In genomic region chr11:32437406-32438345, GRCh38 we compare ENCODE assay signal across 12 cellular contexts. TPM values are rescaled to one million over a fixed set of nuclear protein-coding genes. Genes with fewer than 3 reads are reported as not detected.
DNase-seq lines count a peak whose midpoint lies in the region; ATAC-seq and TF ChIP-seq lines count a peak whose summit lies in the region.
"Had no signal": no experiment of that assay in that cellular context is flagged by ENCODE, and none has a peak within 500 bp of the region (broad histone marks: within the 10 kb centered on the region; RNA-seq: fewer than 3 reads in every experiment).

No MANE protein-coding gene starts in this region.

- H3K79me2 ChIP-seq in GM23338 (replicated peaks; ENCODE audit: insufficient read depth) (no peaks in the 10 kb centered on the region), neural cell (replicated peaks; ENCODE audit: insufficient read depth, low read length) (no peaks in the 10 kb centered on the region)

- no peak overlapping the region for H3K27ac ChIP-seq in CD4-positive, alpha-beta memory T cell (ENCODE audit: low read depth, low read length)
- H3K27ac ChIP-seq in GM23338 (ENCODE audit: low read depth) (no peak overlapping the region), neural cell (ENCODE audit: low read length) (no peak overlapping the region), upper lobe of right lung (no peak overlapping the region)

- TF ChIP-seq CTCF in GM23338 (conservative IDR thresholded peaks at IDR 0.05; ENCODE audit: low read depth in 2 of 2) (no peak), neural cell (IDR thresholded peaks at IDR 0.05; ENCODE audit: poor library complexity, severe bottlenecking) (no peak), upper lobe of right lung (IDR thresholded peaks at IDR 0.05) (no peak)

- no peaks in the 10 kb centered on the region for H3K36me3 ChIP-seq in CD4-positive, alpha-beta memory T cell (ENCODE audit: insufficient read depth, low read length)
- H3K36me3 ChIP-seq in GM23338 (ENCODE audit: insufficient read depth) (no peaks in the 10 kb centered on the region), neural cell (ENCODE audit: insufficient read depth, low read length) (no peaks in the 10 kb centered on the region), upper lobe of right lung (no peaks in the 10 kb centered on the region)
- H3K36me3 ChIP-seq: MG63 had no signal

- H3K4me3 ChIP-seq in CD4-positive, alpha-beta memory T cell (ENCODE audit: low read length in 2 of 2): no peak overlapping the region
- H3K4me3 ChIP-seq in GM23338 (peak overlapping the region; percentile 57), neural cell (ENCODE audit: low read length) (peak overlapping the region; percentile 39), upper lobe of right lung (no peak overlapping the region)
- H3K4me3 ChIP-seq: MG63 had no signal

- peaks cover 63 to 74% of the 10 kb centered on the region in 2 donors for H3K27me3 Mint-ChIP-seq in CD4-positive, alpha-beta memory T cell
- H3K27me3 Mint-ChIP-seq in GM23338 (ENCODE audit: insufficient read depth, low read depth, poor library complexity): peaks cover 95% of the 10 kb centered on the region
- H3K27me3 Mint-ChIP-seq in effector memory CD8-positive, alpha-beta T cell: peaks cover 85 to 94% of the 10 kb centered on the region in 2 donors

- TF ChIP-seq EP300 in neural cell (conservative IDR thresholded peaks at IDR 0.05; ENCODE audit: poor library complexity, severe bottlenecking): no peak

- H3K4me1 Mint-ChIP-seq in CD4-positive, alpha-beta memory T cell: peaks cover 21 to 66% (median 43%) of the 10 kb centered on the region in 4 donors
- H3K4me1 Mint-ChIP-seq in GM23338: peaks cover 44% of the 10 kb centered on the region
- peaks cover 13 to 19% of the 10 kb centered on the region in 2 donors for H3K4me1 Mint-ChIP-seq in effector memory CD8-positive, alpha-beta T cell (ENCODE audit: low read depth in 2 of 2)

- peaks cover 60% of the 10 kb centered on the region for H3K4me1 ChIP-seq in CD4-positive, alpha-beta memory T cell (ENCODE audit: insufficient read depth, low read length)
- H3K4me1 ChIP-seq in GM23338 (ENCODE audit: insufficient read depth) (peaks cover 61% of the 10 kb centered on the region), upper lobe of right lung (peaks cover 8% of the 10 kb centered on the region)

- peak overlapping the region; percentile 88 for H3K4me2 ChIP-seq in GM23338
- no peak overlapping the region for H3K4me2 ChIP-seq in neural cell (ENCODE audit: low read length)

- POLR2A ChIA-PET in CD4-positive, alpha-beta memory T cell (lab: Charles Lee; ENCODE audit: partially characterized antibody): no interaction called here

- H3F3A ChIP-seq in GM23338 (replicated peaks; ENCODE audit: low read depth) (peaks cover 18% of the 10 kb centered on the region), neural cell (ENCODE audit: insufficient read depth, low read length, poor library complexity, severe bottlenecking) (no peaks in the 10 kb centered on the region)

- CTCF ChIA-PET in CD4-positive, alpha-beta memory T cell (lab: Charles Lee; ENCODE audit: partially characterized antibody): no interaction called here

- peak; percentile 5 for ATAC-seq in GM23338
- no peak for ATAC-seq in effector memory CD8-positive, alpha-beta T cell (replicated peaks)
- ATAC-seq in upper lobe of right lung: no peak
- ATAC-seq: Panc1, sciatic nerve had no signal

- H3K9ac ChIP-seq in neural cell (ENCODE audit: low read length): no peak overlapping the region

- no peaks in the 10 kb centered on the region for H3K36me3 Mint-ChIP-seq in CD4-positive, alpha-beta memory T cell
- no peaks in the 10 kb centered on the region for H3K36me3 Mint-ChIP-seq in GM23338 (ENCODE audit: low read depth)
- H3K36me3 Mint-ChIP-seq in effector memory CD8-positive, alpha-beta T cell (ENCODE audit: insufficient read depth): no peaks in the 10 kb centered on the region

- H4K20me1 ChIP-seq in GM23338 (replicated peaks; ENCODE audit: insufficient read depth) (peaks cover 22% of the 10 kb centered on the region; the same call in 1 of the 2 replicates), neural cell (ENCODE audit: insufficient read depth) (no peaks in the 10 kb centered on the region)

- peaks cover 72% of the 10 kb centered on the region for H3K27me3 ChIP-seq in CD4-positive, alpha-beta memory T cell (ENCODE audit: insufficient read depth, low read length)
- H3K27me3 ChIP-seq in GM23338 (ENCODE audit: insufficient read depth) (peaks cover 99% of the 10 kb centered on the region), neural cell (ENCODE audit: insufficient read depth, low read depth, low read length) (peaks cover 99% of the 10 kb centered on the region), upper lobe of right lung (peaks cover 100% of the 10 kb centered on the region)

- no peaks in the 10 kb centered on the region for H3K9me3 ChIP-seq in CD4-positive, alpha-beta memory T cell (ENCODE audit: control insufficient read depth in 1 of 2, low read length in 2 of 2)
- H3K9me3 ChIP-seq in neural cell (ENCODE audit: low read length): peaks cover 4% of the 10 kb centered on the region
- H3K9me3 ChIP-seq in upper lobe of right lung: no peaks in the 10 kb centered on the region
- H3K9me3 ChIP-seq: MG63 had no signal

- H3K27ac Mint-ChIP-seq in CD4-positive, alpha-beta memory T cell: no peak overlapping the region
- no peak overlapping the region for H3K27ac Mint-ChIP-seq in GM23338
- no peak overlapping the region for H3K27ac Mint-ChIP-seq in effector memory CD8-positive, alpha-beta T cell

- no peak for DNase-seq in CD4-positive, alpha-beta memory T cell
- DNase-seq in GM23338 (ENCODE audit: low spot score): peak; percentile 80
- no peak for DNase-seq in effector memory CD8-positive, alpha-beta T cell
- DNase-seq in cerebellar cortex (ENCODE audit: low spot score): no peak
- no peak for DNase-seq in stimulated activated CD4-positive, alpha-beta T cell treated with anti-CD3 and anti-CD28 coated beads, Interleukin-12 subunit alpha, Interleukin-12 subunit beta, amount 100 ng/mL, for 4 hours
- no peak for DNase-seq in upper lobe of right lung
- DNase-seq: MG63, NCI-H2171 had no signal

- H3K4me3 Mint-ChIP-seq in CD4-positive, alpha-beta memory T cell: peak overlapping the region in 6 of 8 donors; percentile 9 to 66 (median 60)
- H3K4me3 Mint-ChIP-seq in GM23338: peak overlapping the region; percentile 71
- peak overlapping the region; percentile 29 to 36 for H3K4me3 Mint-ChIP-seq in effector memory CD8-positive, alpha-beta T cell

- intact Hi-C loops in CD4-positive, alpha-beta memory T cell (cut with micrococcal nuclease): no loop called here
- intact Hi-C loops in upper lobe of right lung (cut with DNase I): no loop called here

- TF ChIP-seq RAD21 in neural cell (conservative IDR thresholded peaks at IDR 0.05): no peak

- H2AFZ ChIP-seq in GM23338: peak overlapping the region; percentile 39; the same call in 1 of the 2 replicates
- no peak overlapping the region for H2AFZ ChIP-seq in neural cell (ENCODE audit: low read depth, low read length)

- H3K9me2 ChIP-seq in GM23338 (ENCODE audit: insufficient read depth) (no peaks in the 10 kb centered on the region), neural cell (ENCODE audit: insufficient read depth, low read length) (no peaks in the 10 kb centered on the region)

- peaks cover 0 to 5% (median 0%) of the 10 kb centered on the region in 8 donors for H3K9me3 Mint-ChIP-seq in CD4-positive, alpha-beta memory T cell
- H3K9me3 Mint-ChIP-seq in GM23338: peaks cover 5% of the 10 kb centered on the region; the same call in 1 of the 3 replicates
- H3K9me3 Mint-ChIP-seq in effector memory CD8-positive, alpha-beta T cell: no peaks in the 10 kb centered on the region

TF ChIP-seq in GM23338, 12 proteins besides CTCF, POLR2A, EP300 and RAD21:
- TF ChIP-seq EZH2 (IDR thresholded peaks at IDR 0.05; ENCODE audit: low read depth, unreplicated experiment): peak; percentile 95
- no peak for TF ChIP-seq STAT1 (IDR thresholded peaks at IDR 0.05; ENCODE audit: unreplicated experiment)
- TF ChIP-seq ETS1 (IDR thresholded peaks at IDR 0.05): peak; percentile 49; the same call in 1 of the 2 replicates

TF ChIP-seq in neural cell, 6 proteins besides CTCF, POLR2A, EP300 and RAD21:
- TF ChIP-seq POLR2AphosphoS5 (IDR thresholded peaks at IDR 0.05) (peak; percentile 64), EZH2 (IDR thresholded peaks at IDR 0.05; ENCODE audit: borderline replicate concordance, insufficient read depth, low read length, poor library complexity, severe bottlenecking) (peak; percentile 85)
- TF ChIP-seq, protein P1, sequence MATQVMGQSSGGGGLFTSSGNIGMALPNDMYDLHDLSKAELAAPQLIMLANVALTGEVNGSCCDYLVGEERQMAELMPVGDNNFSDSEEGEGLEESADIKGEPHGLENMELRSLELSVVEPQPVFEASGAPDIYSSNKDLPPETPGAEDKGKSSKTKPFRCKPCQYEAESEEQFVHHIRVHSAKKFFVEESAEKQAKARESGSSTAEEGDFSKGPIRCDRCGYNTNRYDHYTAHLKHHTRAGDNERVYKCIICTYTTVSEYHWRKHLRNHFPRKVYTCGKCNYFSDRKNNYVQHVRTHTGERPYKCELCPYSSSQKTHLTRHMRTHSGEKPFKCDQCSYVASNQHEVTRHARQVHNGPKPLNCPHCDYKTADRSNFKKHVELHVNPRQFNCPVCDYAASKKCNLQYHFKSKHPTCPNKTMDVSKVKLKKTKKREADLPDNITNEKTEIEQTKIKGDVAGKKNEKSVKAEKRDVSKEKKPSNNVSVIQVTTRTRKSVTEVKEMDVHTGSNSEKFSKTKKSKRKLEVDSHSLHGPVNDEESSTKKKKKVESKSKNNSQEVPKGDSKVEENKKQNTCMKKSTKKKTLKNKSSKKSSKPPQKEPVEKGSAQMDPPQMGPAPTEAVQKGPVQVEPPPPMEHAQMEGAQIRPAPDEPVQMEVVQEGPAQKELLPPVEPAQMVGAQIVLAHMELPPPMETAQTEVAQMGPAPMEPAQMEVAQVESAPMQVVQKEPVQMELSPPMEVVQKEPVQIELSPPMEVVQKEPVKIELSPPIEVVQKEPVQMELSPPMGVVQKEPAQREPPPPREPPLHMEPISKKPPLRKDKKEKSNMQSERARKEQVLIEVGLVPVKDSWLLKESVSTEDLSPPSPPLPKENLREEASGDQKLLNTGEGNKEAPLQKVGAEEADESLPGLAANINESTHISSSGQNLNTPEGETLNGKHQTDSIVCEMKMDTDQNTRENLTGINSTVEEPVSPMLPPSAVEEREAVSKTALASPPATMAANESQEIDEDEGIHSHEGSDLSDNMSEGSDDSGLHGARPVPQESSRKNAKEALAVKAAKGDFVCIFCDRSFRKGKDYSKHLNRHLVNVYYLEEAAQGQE (IDR thresholded peaks at IDR 0.05; ENCODE audit: borderline replicate concordance): no peak

RNA-seq across cellular contexts. Expression of gene WT1, which starts 2.3 kb away (rescaled TPM):
- total RNA-seq in CD4-positive, alpha-beta memory T cell: not detected
- polyA plus RNA-seq in CD4-positive, alpha-beta memory T cell: not detected
- total RNA-seq in GM23338 (2014; rRNA removed; shearing (Covaris generic)): 0.16 and 0.21 TPM in 2 replicates
- polyA plus RNA-seq in GM23338 (2016; fragmentation: Nextera tagmentation; extraction: Ambion mirVana) (not detected in 2 replicates), neural cell (not detected in 2 replicates)
- not detected in 2 replicates for polyA minus RNA-seq in neural cell
- total RNA-seq in upper lobe of right lung: 1.5 TPM
- total RNA-seq: temporal lobe had no signal

Comparison
In these comparisons a context has a peak if more than half of its experiments do, and no peak if none do; other contexts are left out.
1. H3K4me3 ChIP-seq: peak in GM23338 (single experiment) and neural cell (single experiment); none in CD4-positive, alpha-beta memory T cell (0 of 2) and upper lobe of right lung (single experiment).
2. Peak in every context shown above with its lines, with median percentiles within 50 percentile points of each other: H3K4me3 Mint-ChIP-seq.